30 cellular contexts compared by ENCODE assay signal in genomic region chrX:140190441-140191108, GRCh38.
DNase-seq lines count a peak whose midpoint lies in the region; ATAC-seq and TF ChIP-seq lines count a peak whose summit lies in the region.
"Had no signal": no experiment of that assay in that cellular context is flagged by ENCODE, and none has a peak within 500 bp of the region (broad histone marks: within the 10 kb centered on the region; RNA-seq: fewer than 3 reads in every experiment).

No MANE protein-coding gene starts in this region.

- intact Hi-C loops in CD4-positive, alpha-beta T cell (cut with DNase I, micrococcal nuclease) = no loop called here
- intact Hi-C loops in right cardiac atrium (cut with DNase I) = no loop called here

- no peak overlapping the region for H3K9ac ChIP-seq in neuronal stem cell (ENCODE audit: low read depth, low read length, poor library complexity)
- H3K9ac ChIP-seq: parathyroid adenoma had no signal

- no peak overlapping the region for H3K18ac ChIP-seq in neuronal stem cell (ENCODE audit: low read length)

- no peak overlapping the region for H2BK120ac ChIP-seq in neuronal stem cell (ENCODE audit: low read depth, low read length)

- no peak overlapping the region for H2BK15ac ChIP-seq in neuronal stem cell (ENCODE audit: low read length)

- no peak overlapping the region for H2BK12ac ChIP-seq in neuronal stem cell (ENCODE audit: low read length)

- H3K79me1 ChIP-seq in neuronal stem cell (ENCODE audit: low read depth, low read length) = no peaks in the 10 kb centered on the region

- H3K14ac ChIP-seq in neuronal stem cell (ENCODE audit: low read length) = no peak overlapping the region

- no peak overlapping the region for H3K4ac ChIP-seq in neuronal stem cell (ENCODE audit: low read length)

- no peaks in the 10 kb centered on the region for H3K4me1 Mint-ChIP-seq in CD4-positive, alpha-beta T cell (ENCODE audit: low read depth)
- H3K4me1 Mint-ChIP-seq: activated naive CD8-positive, alpha-beta T cell treated with anti-CD3 and anti-CD28 coated beads, Interleukin-2, amount 50 U/mL, for 24 hours; CD4-positive, alpha-beta memory T cell; memory B cell; nephron progenitor cell; stimulated activated naive CD8-positive, alpha-beta T cell treated with anti-CD3 and anti-CD28 coated beads, Interleukin-15, amount 100 ng/mL, for 72 hours had no signal

- H3K9me3 ChIP-seq in CD4-positive, alpha-beta T cell (ENCODE audit: control insufficient read depth, low read length) = no peaks in the 10 kb centered on the region
- no peaks in the 10 kb centered on the region for H3K9me3 ChIP-seq in neuronal stem cell (replicated peaks in 1 of 2; ENCODE audit: control insufficient read depth in 2 of 2, insufficient read depth in 1 of 2, low read depth in 1 of 2, low read length in 2 of 2)
- H3K9me3 ChIP-seq in right cardiac atrium (ENCODE audit: control insufficient read depth, low read length) = no peaks in the 10 kb centered on the region
- H3K9me3 ChIP-seq: HAP-1, right lobe of liver, tibial artery had no signal

- H3K4me2 ChIP-seq in neuronal stem cell (ENCODE audit: insufficient read depth, low read length, poor library complexity, severe bottlenecking) = no peak overlapping the region

- H3K4me1 ChIP-seq in neuronal stem cell (ENCODE audit: control insufficient read depth in 2 of 2, insufficient read depth in 1 of 2, low read depth in 1 of 2, low read length in 2 of 2) (peaks cover 0 to 6% of the 10 kb centered on the region in 2 donors), right cardiac atrium (ENCODE audit: control insufficient read depth, insufficient read depth, low read length) (no peaks in the 10 kb centered on the region)
- H3K4me1 ChIP-seq: HAP-1, parathyroid adenoma, right lobe of liver, tibial artery had no signal

- CTCF ChIA-PET in CD4-positive, alpha-beta T cell (lab: Charles Lee) = no interaction called here

- no CpG with 5 or more reads among the region's 8 CpGs for WGBS in neuronal stem cell (ENCODE audit: extremely low coverage in 2 of 2, insufficient read length in 2 of 2, insufficient replicate concordance in 1 of 2), 2 donors
- WGBS in right cardiac atrium = 47% methylated on average over 8 of the region's 8 CpGs

- no peaks in the 10 kb centered on the region for H3K36me3 Mint-ChIP-seq in CD4-positive, alpha-beta T cell (ENCODE audit: low read depth)
- H3K36me3 Mint-ChIP-seq: CD4-positive, alpha-beta memory T cell; memory B cell had no signal

- no peak overlapping the region for H4K8ac ChIP-seq in neuronal stem cell (ENCODE audit: low read depth, low read length)

- H3K9me3 Mint-ChIP-seq in CD4-positive, alpha-beta T cell = no peaks in the 10 kb centered on the region
- H3K9me3 Mint-ChIP-seq: activated naive CD8-positive, alpha-beta T cell treated with anti-CD3 and anti-CD28 coated beads, Interleukin-2, amount 50 U/mL, for 24 hours; CD4-positive, alpha-beta memory T cell; memory B cell; nephron progenitor cell; stimulated activated naive CD8-positive, alpha-beta T cell treated with anti-CD3 and anti-CD28 coated beads, Interleukin-15, amount 100 ng/mL, for 72 hours; T-helper 1 cell treated with Interleukin-12 subunit alpha and Interleukin-12 subunit beta and Interleukin-4 antibody, amounts not matched to agents 30 μg/mL and 1 μg/mL, for 36 hours had no signal

- no peaks in the 10 kb centered on the region for H3K27me3 Mint-ChIP-seq in CD4-positive, alpha-beta T cell
- H3K27me3 Mint-ChIP-seq: activated naive CD8-positive, alpha-beta T cell treated with anti-CD3 and anti-CD28 coated beads, Interleukin-2, amount 50 U/mL, for 24 hours; CD4-positive, alpha-beta memory T cell; memory B cell; stimulated activated naive CD8-positive, alpha-beta T cell treated with anti-CD3 and anti-CD28 coated beads, Interleukin-15, amount 100 ng/mL, for 72 hours had no signal

- H4K91ac ChIP-seq in neuronal stem cell (ENCODE audit: low read depth, low read length, poor library complexity) = no peak overlapping the region

- no peak overlapping the region for H3K4me3 Mint-ChIP-seq in CD4-positive, alpha-beta T cell
- H3K4me3 Mint-ChIP-seq: activated naive CD8-positive, alpha-beta T cell treated with anti-CD3 and anti-CD28 coated beads, Interleukin-2, amount 50 U/mL, for 24 hours; CD4-positive, alpha-beta memory T cell; memory B cell; nephron progenitor cell; stimulated activated naive CD8-positive, alpha-beta T cell treated with anti-CD3 and anti-CD28 coated beads, Interleukin-15, amount 100 ng/mL, for 72 hours; T-helper 1 cell treated with Interleukin-12 subunit alpha and Interleukin-12 subunit beta and Interleukin-4 antibody, amounts not matched to agents 30 μg/mL and 1 μg/mL, for 36 hours had no signal

- no peak for TF ChIP-seq CTCF in choroid plexus epithelial cell (conservative IDR thresholded peaks at IDR 0.05; ENCODE audit: low read depth, low read length)
- no peak for TF ChIP-seq CTCF in omental fat pad (IDR thresholded peaks at IDR 0.05)
- TF ChIP-seq CTCF in CD4-positive, alpha-beta T cell (IDR thresholded peaks at IDR 0.05) = no peak

- no peaks in the 10 kb centered on the region for H3K27me3 ChIP-seq in CD4-positive, alpha-beta T cell (ENCODE audit: control insufficient read depth, insufficient read depth, low read length)
- H3K27me3 ChIP-seq in neuronal stem cell (ENCODE audit: control insufficient read depth in 3 of 3, insufficient read depth in 3 of 3, low read depth in 1 of 3, low read length in 3 of 3) (no peaks in the 10 kb centered on the region), right cardiac atrium (ENCODE audit: control insufficient read depth, insufficient read depth) (no peaks in the 10 kb centered on the region)
- H3K27me3 ChIP-seq: tibial artery had no signal

- DNase-seq in ELR (ENCODE audit: low read depth) = peak; percentile 1
- DNase-seq in NCI-H748 (lab: John Stamatoyannopoulos, UW; ENCODE audit: unreplicated experiment) = peak; percentile 41
- DNase-seq in choroid plexus epithelial cell (ENCODE audit: low read depth) = peak; percentile 1
- no peak for DNase-seq in omental fat pad (ENCODE audit: low spot score)
- no peak for DNase-seq in CD4-positive, alpha-beta T cell
- DNase-seq in neuronal stem cell (ENCODE audit: low spot score) = no peak
- DNase-seq in activated CD8-positive, alpha-beta memory T cell treated with anti-CD3 and anti-CD28 coated beads, Interleukin-2, amount 50 U/mL, for 4 hours = no peak
- no peak for DNase-seq in right cardiac atrium
- DNase-seq: activated CD4-positive, alpha-beta T cell treated with anti-CD3 and anti-CD28 coated beads, Interleukin-2, amount 50 U/mL, for 48 hours; activated CD4-positive, CD25-positive, alpha-beta regulatory T cell treated with anti-CD3 and anti-CD28 coated beads, Interleukin-2, amount 50 U/mL, for 72 hours; activated naive CD4-positive, alpha-beta T cell; activated naive CD8-positive, alpha-beta T cell treated with anti-CD3 and anti-CD28 coated beads, Interleukin-2, amount 50 U/mL, for 24 hours; AML-193; CD4-positive, alpha-beta memory T cell; dorsolateral prefrontal cortex; glutamatergic neuron; Karpas-422; MV-4-11; NCI-H146; NCI-H446 treated with DMSO at 0.1 percent for 48 hours; nephron progenitor cell; right lobe of liver; stimulated activated naive CD8-positive, alpha-beta T cell treated with anti-CD3 and anti-CD28 coated beads, Interleukin-15, amount 100 ng/mL, for 72 hours; tibial artery had no signal

- H3K27ac ChIP-seq in CD4-positive, alpha-beta T cell (ENCODE audit: low read depth, low read length) = no peak overlapping the region
- H3K27ac ChIP-seq in neuronal stem cell (replicated peaks; ENCODE audit: low read length) (no peak overlapping the region), right cardiac atrium (ENCODE audit: low read length) (no peak overlapping the region)
- H3K27ac ChIP-seq: dorsolateral prefrontal cortex, parathyroid adenoma, right lobe of liver, tibial artery had no signal

- H3K4me3 ChIP-seq in choroid plexus epithelial cell (ENCODE audit: low read depth, low read length) (no peak overlapping the region), neuronal stem cell (ENCODE audit: low read length in 2 of 2) (no peak overlapping the region), right cardiac atrium (ENCODE audit: low read length) (no peak overlapping the region)
- H3K4me3 ChIP-seq: dorsolateral prefrontal cortex, HAP-1, right lobe of liver, tibial artery had no signal

- no peak overlapping the region for H2AFZ ChIP-seq in neuronal stem cell (ENCODE audit: low read length)
- H2AFZ ChIP-seq: parathyroid adenoma had no signal

- no peak overlapping the region for H2BK5ac ChIP-seq in neuronal stem cell (ENCODE audit: low read length)

- POLR2A ChIA-PET in CD4-positive, alpha-beta T cell (lab: Charles Lee) = no interaction called here

- no peaks in the 10 kb centered on the region for H3K36me3 ChIP-seq in neuronal stem cell (replicated peaks in 1 of 2; ENCODE audit: control insufficient read depth in 2 of 2, insufficient read depth in 2 of 2, low read length in 2 of 2)
- H3K36me3 ChIP-seq: HAP-1, right lobe of liver, tibial artery had no signal

- H3K23ac ChIP-seq in neuronal stem cell (ENCODE audit: low read depth, low read length, poor library complexity) = no peak overlapping the region

- peak; percentile 48 for ATAC-seq in omental fat pad (ENCODE audit: low FRiP score)
- ATAC-seq in CD4-positive, alpha-beta T cell (ENCODE audit: poor library complexity) = no peak
- ATAC-seq in right cardiac atrium = no peak
- ATAC-seq: activated naive CD8-positive, alpha-beta T cell treated with anti-CD3 and anti-CD28 coated beads, Interleukin-2, amount 50 U/mL, for 24 hours; HepG2; left lobe of liver; right lobe of liver; stimulated activated naive CD8-positive, alpha-beta T cell treated with anti-CD3 and anti-CD28 coated beads, Interleukin-15, amount 100 ng/mL, for 72 hours had no signal

- H3K27ac Mint-ChIP-seq in CD4-positive, alpha-beta T cell = no peak overlapping the region
- H3K27ac Mint-ChIP-seq: activated naive CD8-positive, alpha-beta T cell treated with anti-CD3 and anti-CD28 coated beads, Interleukin-2, amount 50 U/mL, for 24 hours; CD4-positive, alpha-beta memory T cell; memory B cell; nephron progenitor cell; stimulated activated naive CD8-positive, alpha-beta T cell treated with anti-CD3 and anti-CD28 coated beads, Interleukin-15, amount 100 ng/mL, for 72 hours; T-helper 1 cell treated with Interleukin-12 subunit alpha and Interleukin-12 subunit beta and Interleukin-4 antibody, amounts not matched to agents 30 μg/mL and 1 μg/mL, for 36 hours had no signal

- H2AK5ac ChIP-seq in neuronal stem cell (ENCODE audit: low read depth, low read length) = no peak overlapping the region

Comparison
In these comparisons a context has a peak if more than half of its experiments do, and no peak if none do; other contexts are left out.
1. DNase-seq: peak in ELR (single experiment), NCI-H748 (single experiment) and choroid plexus epithelial cell (single experiment); none in omental fat pad (single experiment), CD4-positive, alpha-beta T cell (0 of 10), neuronal stem cell (single experiment), activated CD8-positive, alpha-beta memory T cell treated with anti-CD3 and anti-CD28 coated beads, Interleukin-2, amount 50 U/mL, for 4 hours (single experiment) and right cardiac atrium (0 of 3).